8 cellular contexts compared by ENCODE assay signal in genomic region chr1:52725903-52726264, GRCh38. TPM values are rescaled to one million over a fixed set of nuclear protein-coding genes. Genes with fewer than 3 reads are reported as not detected.
DNase-seq lines count a peak whose midpoint lies in the region; ATAC-seq and TF ChIP-seq lines count a peak whose summit lies in the region.

No MANE protein-coding gene starts in this region.

- H3K4me3 ChIP-seq in HCT116 (replicated peaks in 1 of 2; ENCODE audit: low read depth in 1 of 2, low read length in 2 of 2) (peak overlapping the region; percentile 27 to 94; a peak in 3 of 4 replicates), right cardiac atrium (ENCODE audit: low read length) (peak overlapping the region; percentile 80)

- no peaks in the 10 kb centered on the region for H3K9me3 Mint-ChIP-seq in activated T-helper 17 cell treated with anti-CD3 and anti-CD28 coated beads, Interleukin-2, amount 50 U/mL, for 72 hours
- H3K9me3 Mint-ChIP-seq in stimulated activated memory B cell treated with anti-CD40 and anti-IgM and Interleukin-4, amounts not matched to agents 10 μg/mL and 1 μg/mL and 100 μg/mL, for 72 hours, result no peaks in the 10 kb centered on the region

- no peaks in the 10 kb centered on the region for H3K36me3 Mint-ChIP-seq in activated T-helper 17 cell treated with anti-CD3 and anti-CD28 coated beads, Interleukin-2, amount 50 U/mL, for 72 hours (ENCODE audit: low read depth)
- H3K36me3 Mint-ChIP-seq in stimulated activated memory B cell treated with anti-CD40 and anti-IgM and Interleukin-4, amounts not matched to agents 10 μg/mL and 1 μg/mL and 100 μg/mL, for 72 hours, result no peaks in the 10 kb centered on the region

- TF ChIP-seq CTCF in HCT116 (IDR thresholded peaks at IDR 0.05 in 2 of 3, conservative IDR thresholded peaks at IDR 0.05 in 1 of 3; ENCODE audit: borderline replicate concordance in 1 of 3, insufficient read depth in 1 of 3, low read depth in 2 of 3, low read length in 2 of 3), result no peak

- BruUV-seq in HCT116 (replicated peaks; lab: Mats Ljungman, UMichigan), result no TSS peak

- H3K27ac ChIP-seq in HCT116 (ENCODE audit: low read depth, low read length), result no peak overlapping the region
- no peak overlapping the region for H3K27ac ChIP-seq in right cardiac atrium (ENCODE audit: low read length)

- H3K9me3 ChIP-seq in HCT116 (ENCODE audit: control insufficient read depth in 1 of 2, insufficient read depth in 1 of 2, low read depth in 1 of 2, low read length in 2 of 2), result no peaks in the 10 kb centered on the region
- H3K9me3 ChIP-seq in right cardiac atrium (ENCODE audit: control insufficient read depth, low read length), result no peaks in the 10 kb centered on the region

- H4K20me1 ChIP-seq in HCT116 (ENCODE audit: insufficient read depth), result no peaks in the 10 kb centered on the region

- peaks cover 32% of the 10 kb centered on the region for H3K79me2 ChIP-seq in HCT116 (ENCODE audit: insufficient read depth, low read length)

- TF ChIP-seq RAD21 in HCT116 (IDR thresholded peaks at IDR 0.05; ENCODE audit: low read depth), result no peak

- H3K4me1 Mint-ChIP-seq in activated T-helper 17 cell treated with anti-CD3 and anti-CD28 coated beads, Interleukin-2, amount 50 U/mL, for 72 hours, result peaks cover 14% of the 10 kb centered on the region
- peaks cover 44% of the 10 kb centered on the region for H3K4me1 Mint-ChIP-seq in stimulated activated memory B cell treated with anti-CD40 and anti-IgM and Interleukin-4, amounts not matched to agents 10 μg/mL and 1 μg/mL and 100 μg/mL, for 72 hours

- H3K9me2 ChIP-seq in HCT116 (ENCODE audit: insufficient read depth), result no peaks in the 10 kb centered on the region; the same call in 1 of the 2 replicates

- intact Hi-C loops in HCT116 (cut with micrococcal nuclease), result no loop called here
- intact Hi-C loops in right cardiac atrium (cut with DNase I), result no loop called here

- no peak overlapping the region for H3K9ac ChIP-seq in HCT116 (ENCODE audit: low read length)

- no peak for TF ChIP-seq POLR2A in HCT116 (IDR thresholded peaks at IDR 0.05; ENCODE audit: borderline replicate concordance, extremely low read depth, insufficient read depth, insufficient read length)

- no peak for ATAC-seq in HCT116
- no peak for ATAC-seq in activated T-helper 17 cell treated with anti-CD3 and anti-CD28 coated beads, Interleukin-2, amount 50 U/mL, for 72 hours (replicated peaks)
- no peak for ATAC-seq in right cardiac atrium
- ATAC-seq in stimulated activated memory B cell treated with anti-CD40 and anti-IgM and Interleukin-4, amounts not matched to agents 10 μg/mL and 1 μg/mL and 100 μg/mL, for 72 hours, result no peak
- ATAC-seq in GM21786 (IDR thresholded peaks at IDR 0.05; ENCODE audit: unreplicated experiment), result no peak

- H3K27me3 ChIP-seq in HCT116 (ENCODE audit: insufficient read depth, low read length) (no peaks in the 10 kb centered on the region), right cardiac atrium (ENCODE audit: control insufficient read depth, insufficient read depth) (no peaks in the 10 kb centered on the region)

- RAD21 ChIA-PET in HCT116 (lab: Charles Lee; ENCODE audit: low non-redundant PET in 1 of 2, low total read pairs in 2 of 2, uncharacterized antibody in 2 of 2, unreplicated experiment in 2 of 2), result no interaction called here

- H3K36me3 ChIP-seq in HCT116 (ENCODE audit: control insufficient read depth in 1 of 2, insufficient read depth in 2 of 2, low read length in 2 of 2), result no peaks in the 10 kb centered on the region

- POLR2A ChIA-PET in HCT116 (lab: Charles Lee), result interaction anchor here (0.7 to 1.3 kb wide), 3 partner anchors 22 to 322 kb away, joined by 3 to 4 read pairs (median 3); partner anchors contain the start of genes ORC1 and PRPF38A

- H3K27me3 Mint-ChIP-seq in activated T-helper 17 cell treated with anti-CD3 and anti-CD28 coated beads, Interleukin-2, amount 50 U/mL, for 72 hours, result no peaks in the 10 kb centered on the region
- peaks cover 13% of the 10 kb centered on the region for H3K27me3 Mint-ChIP-seq in stimulated activated memory B cell treated with anti-CD40 and anti-IgM and Interleukin-4, amounts not matched to agents 10 μg/mL and 1 μg/mL and 100 μg/mL, for 72 hours

- H3K4me2 ChIP-seq in HCT116 (ENCODE audit: low read length), result peak overlapping the region; percentile 98

- CTCF ChIA-PET in HCT116 (lab: Charles Lee), result interaction anchor here (0.6 to 1.5 kb wide), 3 partner anchors 8 to 149 kb away, joined by 3 to 4 read pairs (median 3); no protein-coding TSS in a partner anchor

- peak overlapping the region; percentile 91 for H3K4me3 Mint-ChIP-seq in activated T-helper 17 cell treated with anti-CD3 and anti-CD28 coated beads, Interleukin-2, amount 50 U/mL, for 72 hours
- peak overlapping the region; percentile 78 for H3K4me3 Mint-ChIP-seq in stimulated activated memory B cell treated with anti-CD40 and anti-IgM and Interleukin-4, amounts not matched to agents 10 μg/mL and 1 μg/mL and 100 μg/mL, for 72 hours

- 10% methylated on average over 6 of the region's 6 CpGs for WGBS in right cardiac atrium

- H3K4me1 ChIP-seq in HCT116 (ENCODE audit: control insufficient read depth in 1 of 2, insufficient read depth in 2 of 2, low read length in 2 of 2) (peaks cover 10 to 21% of the 10 kb centered on the region in 2 experiments; a peak in 3 of 4 replicates), right cardiac atrium (ENCODE audit: control insufficient read depth, insufficient read depth, low read length) (peaks cover 4% of the 10 kb centered on the region)

- H3K27ac Mint-ChIP-seq in activated T-helper 17 cell treated with anti-CD3 and anti-CD28 coated beads, Interleukin-2, amount 50 U/mL, for 72 hours, result peak overlapping the region; percentile 87
- peak overlapping the region; percentile 88 for H3K27ac Mint-ChIP-seq in stimulated activated memory B cell treated with anti-CD40 and anti-IgM and Interleukin-4, amounts not matched to agents 10 μg/mL and 1 μg/mL and 100 μg/mL, for 72 hours

- DNase-seq in HCT116 (ENCODE audit: low read depth, low spot score), result no peak
- DNase-seq in right cardiac atrium, result no peak
- DNase-seq in effector CD8-positive, alpha-beta T cell (lab: John Stamatoyannopoulos, UW), result no peak
- no peak for DNase-seq in mucosa of gallbladder (ENCODE audit: low spot score)
- DNase-seq in NOMO-1 (lab: John Stamatoyannopoulos, UW; ENCODE audit: unreplicated experiment in 2 of 2), result no peak

- peak overlapping the region; percentile 86 for H2AFZ ChIP-seq in HCT116 (ENCODE audit: low read depth, low read length, poor library complexity, severe bottlenecking)

TF ChIP-seq in HCT116, 20 proteins besides CTCF, POLR2A, EP300 and RAD21:
- TF ChIP-seq SIN3A (IDR thresholded peaks at IDR 0.05; ENCODE audit: low read depth), result no peak
- TF ChIP-seq YY1 (IDR thresholded peaks at IDR 0.05; ENCODE audit: extremely low read depth, insufficient replicate concordance, low read depth, low read length), result no peak
- TF ChIP-seq CBX3 (IDR thresholded peaks at IDR 0.05; ENCODE audit: low read depth), result no peak
- no peak for TF ChIP-seq JUND (IDR thresholded peaks at IDR 0.05)
- TF ChIP-seq ATF3 (IDR thresholded peaks at IDR 0.05), result no peak
- TF ChIP-seq POLR2AphosphoS5 (IDR thresholded peaks at IDR 0.05; ENCODE audit: low read depth, low read length), result no peak
- TF ChIP-seq ZNF274 (IDR thresholded peaks at IDR 0.05; ENCODE audit: low read depth, low read length), result no peak
- no peak for TF ChIP-seq CEBPB (IDR thresholded peaks at IDR 0.05; ENCODE audit: low read depth)
- TF ChIP-seq EGR1 (IDR thresholded peaks at IDR 0.05; ENCODE audit: low read depth), result no peak
- no peak for TF ChIP-seq SP1 (IDR thresholded peaks at IDR 0.05; ENCODE audit: low read depth)
- TF ChIP-seq SRF (IDR thresholded peaks at IDR 0.05; ENCODE audit: low read depth), result no peak
- no peak for TF ChIP-seq EZH2phosphoT487 (IDR thresholded peaks at IDR 0.05; ENCODE audit: borderline replicate concordance)
- no peak for TF ChIP-seq FOSL1 (IDR thresholded peaks at IDR 0.05; ENCODE audit: low read depth)
- TF ChIP-seq ELF1 (IDR thresholded peaks at IDR 0.05; ENCODE audit: borderline replicate concordance, low read depth), result no peak
- no peak for TF ChIP-seq MAX (IDR thresholded peaks at IDR 0.05)
- no peak for TF ChIP-seq ZFX (IDR thresholded peaks at IDR 0.05)
TF ChIP-seq in HCT116: peak in this region for 0.

RNA-seq across cellular contexts. Expression of gene ZYG11B, which starts 0.4 kb away (rescaled TPM):
- total RNA-seq in HCT116 (2021; ENCODE audit: unreplicated experiment) (20.7 TPM), right cardiac atrium (10 to 100 TPM; 41.9 to 58.7 (median 54.7) TPM), mucosa of gallbladder (38.7 TPM)
- 4.1 and 4.6 TPM in 2 replicates for polyA plus RNA-seq in HCT116 (2012)
- total RNA-seq in activated T-helper 17 cell treated with anti-CD3 and anti-CD28 coated beads, Interleukin-2, amount 50 U/mL, for 72 hours, result 10 to 100 TPM; 10.0 to 12.7 TPM
- 17.8 TPM for polyA plus RNA-seq in right cardiac atrium

RNA-seq across cellular contexts. Expression of gene COA7, which starts 27.7 kb away (rescaled TPM):
- total RNA-seq in HCT116 (2021; ENCODE audit: unreplicated experiment) (43.6 TPM), right cardiac atrium (10 to 100 TPM; 14.9 to 16.4 (median 15.5) TPM), mucosa of gallbladder (13.7 TPM)
- 19.1 and 19.5 TPM in 2 replicates for polyA plus RNA-seq in HCT116 (2012)
- 10 to 100 TPM; 13.7 to 32.8 TPM for total RNA-seq in activated T-helper 17 cell treated with anti-CD3 and anti-CD28 coated beads, Interleukin-2, amount 50 U/mL, for 72 hours
- 6.5 TPM for polyA plus RNA-seq in right cardiac atrium
